ENCODE assay signal across 8 cellular contexts in genomic region chr19:47109541-47110375, GRCh38. TPM values are rescaled to one million over a fixed set of nuclear protein-coding genes. Genes with fewer than 3 reads are reported as not detected.
A peak's percentile ranks its signal among the peaks of the same experiment; 100 is the strongest.
DNase-seq lines count a peak whose midpoint lies in the region; ATAC-seq lines count a peak whose summit lies in the region.

No MANE protein-coding gene starts in this region.

- no peaks in the 10 kb centered on the region for H3K9me3 ChIP-seq in CD8-positive, alpha-beta memory T cell (ENCODE audit: low read length)
- H3K9me3 ChIP-seq in KOPT-K1 (ENCODE audit: insufficient read depth, low read length, poor library complexity, severe bottlenecking): no peaks in the 10 kb centered on the region
- no peaks in the 10 kb centered on the region for H3K9me3 ChIP-seq in neuron (ENCODE audit: low read length)

- no peaks in the 10 kb centered on the region for H3K27me3 Mint-ChIP-seq in CD8-positive, alpha-beta memory T cell
- no peaks in the 10 kb centered on the region for H3K27me3 Mint-ChIP-seq in activated CD4-positive, alpha-beta memory T cell treated with anti-CD3 and anti-CD28 coated beads for 36 hours

- H2AFZ ChIP-seq in neuron (ENCODE audit: low read depth, low read length): no peak overlapping the region

- no peaks in the 10 kb centered on the region for H3K9me3 Mint-ChIP-seq in CD8-positive, alpha-beta memory T cell
- no peaks in the 10 kb centered on the region for H3K9me3 Mint-ChIP-seq in activated CD4-positive, alpha-beta memory T cell treated with anti-CD3 and anti-CD28 coated beads for 36 hours

- peaks cover 8% of the 10 kb centered on the region for H3K36me3 ChIP-seq in CD8-positive, alpha-beta memory T cell (ENCODE audit: insufficient read depth, low read length)
- peaks cover 53% of the 10 kb centered on the region for H3K36me3 ChIP-seq in KOPT-K1 (ENCODE audit: insufficient read depth, low read length)
- peaks cover 17% of the 10 kb centered on the region for H3K36me3 ChIP-seq in neuron (ENCODE audit: insufficient read depth, low read length)

- H3K4me3 Mint-ChIP-seq in CD8-positive, alpha-beta memory T cell: peak overlapping the region; percentile 95 to 100 (median 97)
- H3K4me3 Mint-ChIP-seq in activated CD4-positive, alpha-beta memory T cell treated with anti-CD3 and anti-CD28 coated beads for 36 hours: peak overlapping the region; percentile 85

- H3K4me1 ChIP-seq in CD8-positive, alpha-beta memory T cell (ENCODE audit: insufficient read depth, low read length): peaks cover 57% of the 10 kb centered on the region
- peaks cover 52% of the 10 kb centered on the region for H3K4me1 ChIP-seq in neuron (ENCODE audit: insufficient read depth, low read length)

- H3K27ac ChIP-seq in CD8-positive, alpha-beta memory T cell (ENCODE audit: low read depth, low read length): peak overlapping the region; percentile 99
- H3K27ac ChIP-seq in KOPT-K1 (ENCODE audit: low read depth, low read length, poor library complexity, severe bottlenecking): peak overlapping the region; percentile 100
- peak overlapping the region; percentile 99 for H3K27ac ChIP-seq in epithelial cell of prostate

- H3K36me3 Mint-ChIP-seq in CD8-positive, alpha-beta memory T cell: peaks cover 8 to 35% (median 10%) of the 10 kb centered on the region in 3 donors
- peaks cover 56% of the 10 kb centered on the region for H3K36me3 Mint-ChIP-seq in activated CD4-positive, alpha-beta memory T cell treated with anti-CD3 and anti-CD28 coated beads for 36 hours

- peak overlapping the region; percentile 88 to 100 (median 94) for H3K27ac Mint-ChIP-seq in CD8-positive, alpha-beta memory T cell
- H3K27ac Mint-ChIP-seq in activated CD4-positive, alpha-beta memory T cell treated with anti-CD3 and anti-CD28 coated beads for 36 hours: peak overlapping the region; percentile 97

- POLR2A ChIA-PET in CD8-positive, alpha-beta memory T cell (lab: Charles Lee): interaction anchor here (0.9 kb wide), 1 partner anchor 146 kb away, joined by 3 read pairs; the partner anchor contains the start of gene CCDC9
- POLR2A ChIA-PET in activated CD4-positive, alpha-beta memory T cell treated with anti-CD3 and anti-CD28 coated beads for 36 hours (lab: Charles Lee): interaction anchor here (0.6 to 9.4 kb wide), 11 partner anchors 14 to 1958 kb away, joined by 3 to 205 read pairs (median 4); partner anchors contain the start of genes CCDC9, SAE1 and SLC1A5

- no peak for ATAC-seq in HG03442 (IDR thresholded peaks at IDR 0.05; ENCODE audit: unreplicated experiment)

- intact Hi-C loops in activated CD4-positive, alpha-beta memory T cell treated with anti-CD3 and anti-CD28 coated beads for 36 hours (cut with micrococcal nuclease): loop anchor here (5.0 kb wide), 1 partner anchor 322 kb away; the partner anchor contains the start of gene SLC1A5

- peak in 3 of 5 donors; percentile 31 to 65 (median 33) for DNase-seq in CD8-positive, alpha-beta memory T cell
- peak; percentile 88 for DNase-seq in activated CD4-positive, alpha-beta memory T cell treated with anti-CD3 and anti-CD28 coated beads for 36 hours
- DNase-seq in epithelial cell of prostate (ENCODE audit: low read depth, low spot score): no peak
- DNase-seq in NCI-H524 treated with DMSO at 0.1 percent for 48 hours (lab: John Stamatoyannopoulos, UW): no peak
- DNase-seq in mesenteric fat pad (ENCODE audit: low spot score): no peak

- no peaks in the 10 kb centered on the region for H3K27me3 ChIP-seq in CD8-positive, alpha-beta memory T cell (ENCODE audit: insufficient read depth, low read length, poor library complexity, severe bottlenecking)
- no peaks in the 10 kb centered on the region for H3K27me3 ChIP-seq in neuron (ENCODE audit: insufficient read depth, low read length)

- peaks cover 59 to 68% (median 66%) of the 10 kb centered on the region in 3 donors for H3K4me1 Mint-ChIP-seq in CD8-positive, alpha-beta memory T cell
- H3K4me1 Mint-ChIP-seq in activated CD4-positive, alpha-beta memory T cell treated with anti-CD3 and anti-CD28 coated beads for 36 hours (ENCODE audit: low read depth): peaks cover 56% of the 10 kb centered on the region

- H3K4me3 ChIP-seq in CD8-positive, alpha-beta memory T cell (ENCODE audit: low read length): peak overlapping the region; percentile 96
- H3K4me3 ChIP-seq in neuron (ENCODE audit: low read length): peak overlapping the region; percentile 81

- CTCF ChIA-PET in CD8-positive, alpha-beta memory T cell (lab: Charles Lee): interaction anchor here (1.3 to 2.4 kb wide), 2 partner anchors 31 to 73 kb away, joined by 3 to 12 read pairs; no protein-coding TSS in a partner anchor
- CTCF ChIA-PET in activated CD4-positive, alpha-beta memory T cell treated with anti-CD3 and anti-CD28 coated beads for 36 hours (lab: Charles Lee): interaction anchor here (0.8 to 1.5 kb wide), 2 partner anchors 13 to 30 kb away, joined by 3 read pairs; no protein-coding TSS in a partner anchor

RNA-seq across cellular contexts. Expression of gene ZC3H4, which starts 3.8 kb away (rescaled TPM):
- 10 to 100 TPM; 90.3 to 99.6 TPM for total RNA-seq in CD8-positive, alpha-beta memory T cell
- polyA plus RNA-seq in CD8-positive, alpha-beta memory T cell: 3.2 TPM
- 10 to 100 TPM; 77.1 to 78.6 TPM for total RNA-seq in activated CD4-positive, alpha-beta memory T cell treated with anti-CD3 and anti-CD28 coated beads for 36 hours
- total RNA-seq in mesenteric fat pad: 30.2 TPM

RNA-seq across cellular contexts. Expression of gene SAE1, which starts 20.9 kb away (rescaled TPM):
- 100 to 1,000 TPM; 167 to 172 TPM for total RNA-seq in CD8-positive, alpha-beta memory T cell
- 107 TPM for polyA plus RNA-seq in CD8-positive, alpha-beta memory T cell
- total RNA-seq in activated CD4-positive, alpha-beta memory T cell treated with anti-CD3 and anti-CD28 coated beads for 36 hours: 100 to 1,000 TPM; 154 to 157 TPM
- total RNA-seq in mesenteric fat pad: 59.3 TPM

Comparison
In these comparisons a context has a peak if more than half of its experiments do, and no peak if none do; other contexts are left out.
1. DNase-seq: peak in CD8-positive, alpha-beta memory T cell (3 of 5) and activated CD4-positive, alpha-beta memory T cell treated with anti-CD3 and anti-CD28 coated beads for 36 hours (single experiment); none in epithelial cell of prostate (single experiment), NCI-H524 treated with DMSO at 0.1 percent for 48 hours (single experiment) and mesenteric fat pad (single experiment).
2. Peak in every context shown above with its lines, with median percentiles within 50 percentile points of each other: H3K27ac ChIP-seq.